13 cellular contexts compared by ENCODE assay signal in the genomic region with DNA sequence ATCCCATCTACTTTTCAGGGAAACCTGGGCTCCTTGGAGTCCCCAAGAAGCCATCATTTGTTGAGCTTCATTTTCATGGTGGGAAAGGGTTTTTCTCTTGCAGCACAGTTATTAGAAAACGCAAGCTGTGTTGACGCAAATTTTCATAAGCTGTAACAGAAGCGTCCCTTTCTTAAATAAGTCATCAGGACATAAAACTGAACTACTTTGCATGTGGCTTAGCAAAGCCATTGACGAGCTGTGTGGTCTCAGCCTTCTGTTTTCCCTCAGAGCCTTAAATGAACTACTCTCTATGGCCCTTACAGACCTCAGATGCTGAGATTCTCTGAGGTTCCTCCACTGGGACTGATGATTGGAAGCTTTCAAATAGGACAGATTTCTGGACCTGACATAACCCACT.
DNase-seq lines count a peak whose midpoint lies in the region; ATAC-seq and TF ChIP-seq lines count a peak whose summit lies in the region.
"Had no signal": no experiment of that assay in that cellular context is flagged by ENCODE, and none has a peak within 500 bp of the region (broad histone marks: within the 10 kb centered on the region; RNA-seq: fewer than 3 reads in every experiment).

No MANE protein-coding gene starts in this region.

- no peaks in the 10 kb centered on the region for H4K20me1 ChIP-seq in DOHH2 (ENCODE audit: control insufficient read depth, insufficient read depth, low read depth, low read length)

- TF ChIP-seq CTCF in DOHH2 (IDR thresholded peaks at IDR 0.05; ENCODE audit: low read depth, low read length, poor library complexity, severe bottlenecking) (no peak), vagina (IDR thresholded peaks at IDR 0.05) (no peak), esophagus squamous epithelium (IDR thresholded peaks at IDR 0.05) (no peak)

- H3K27me3 ChIP-seq in DOHH2 (ENCODE audit: control insufficient read depth, low read length) (no peaks in the 10 kb centered on the region), vagina (no peaks in the 10 kb centered on the region), esophagus squamous epithelium (no peaks in the 10 kb centered on the region)
- H3K27me3 ChIP-seq: ovary, tibial nerve had no signal

- H3K4me3 ChIP-seq in DOHH2 (ENCODE audit: low read length) (peak overlapping the region; percentile 27; the same call in 1 of the 2 replicates), vagina (no peak overlapping the region), esophagus squamous epithelium (no peak overlapping the region)
- H3K4me3 ChIP-seq: ovary, tibial nerve had no signal

- no peaks in the 10 kb centered on the region for H3K9me2 ChIP-seq in DOHH2 (replicated peaks; ENCODE audit: control insufficient read depth, low read length)

- WGBS in esophagus squamous epithelium, 2 donors = 83 to 90% methylated on average over 1 to 4 of the region's 4 CpGs

- no peak for TF ChIP-seq POLR2A in vagina (IDR thresholded peaks at IDR 0.05)
- no peak for TF ChIP-seq POLR2A in esophagus squamous epithelium (IDR thresholded peaks at IDR 0.05)

- no peaks in the 10 kb centered on the region for H3K9me3 ChIP-seq in DOHH2 (ENCODE audit: control insufficient read depth, insufficient read depth, low read length)
- no peaks in the 10 kb centered on the region for H3K9me3 ChIP-seq in vagina
- no peaks in the 10 kb centered on the region for H3K9me3 ChIP-seq in esophagus squamous epithelium
- H3K9me3 ChIP-seq: ovary, tibial nerve had no signal

- H3K79me2 ChIP-seq in DOHH2 (ENCODE audit: control insufficient read depth, low read length) = no peaks in the 10 kb centered on the region

- H3K36me3 ChIP-seq in DOHH2 (ENCODE audit: control insufficient read depth, low read length) (no peaks in the 10 kb centered on the region), vagina (no peaks in the 10 kb centered on the region), esophagus squamous epithelium (no peaks in the 10 kb centered on the region)
- H3K36me3 ChIP-seq: ovary, tibial nerve had no signal

- ATAC-seq in GM19438 (IDR thresholded peaks at IDR 0.05; ENCODE audit: low read depth, unreplicated experiment) (peak; percentile 85), HG02884 (IDR thresholded peaks at IDR 0.05; ENCODE audit: unreplicated experiment) (peak; percentile 85)
- ATAC-seq: activated T-cell treated with anti-CD3 and anti-CD28 coated beads, Interleukin-2, amount 50 U/mL, for 4 hours had no signal

- no peak overlapping the region for H3K27ac ChIP-seq in DOHH2 (ENCODE audit: low read depth, low read length)
- no peak overlapping the region for H3K27ac ChIP-seq in vagina
- H3K27ac ChIP-seq in esophagus squamous epithelium = no peak overlapping the region
- H3K27ac ChIP-seq: ovary, tibial nerve had no signal

- peak overlapping the region; percentile 56 for H3K4me2 ChIP-seq in DOHH2 (ENCODE audit: low read length)

- DNase-seq in NAMALWA (ENCODE audit: low spot score) (peak; percentile 9), vagina (ENCODE audit: extremely low spot score in 2 of 2) (no peak), ACHN (no peak), esophagus squamous epithelium (lab: John Stamatoyannopoulos, UW) (no peak), NCI-H345 (lab: John Stamatoyannopoulos, UW) (no peak)
- DNase-seq: activated T-cell treated with anti-CD3 and anti-CD28 coated beads, Interleukin-2, amount 50 U/mL, for 4 hours; kidney glomerular epithelial cell; ovary; T-helper 9 cell had no signal

- H3K4me1 ChIP-seq in DOHH2 (ENCODE audit: control insufficient read depth, low read length) (peaks cover 14% of the 10 kb centered on the region), vagina (no peaks in the 10 kb centered on the region), esophagus squamous epithelium (peaks cover 0 to 9% (median 0%) of the 10 kb centered on the region in 3 donors)

- intact Hi-C loops in vagina (cut with DNase I) (no loop called here), esophagus squamous epithelium (cut with DNase I) (no loop called here)

- in situ Hi-C loops in ACHN (cut with HindIII; ENCODE audit: low pct_ligation_motif_present, low pct_unique_long_range_greater_than_20kb, low sequenced_read_pairs) = no loop called here

- H3F3A ChIP-seq in DOHH2 (ENCODE audit: control insufficient read depth, insufficient read depth) = no peaks in the 10 kb centered on the region
